2 cellular contexts compared by ENCODE assay signal in genomic region chr3:55006277-55006676, GRCh38.
TF ChIP-seq lines count a peak whose summit lies in the region.

No MANE protein-coding gene starts in this region.

TF ChIP-seq in GM23338, 12 proteins besides CTCF, POLR2A, EP300 and RAD21:
- TF ChIP-seq NANOG (IDR thresholded peaks at IDR 0.05; ENCODE audit: borderline replicate concordance) (no peak), EZH2 (IDR thresholded peaks at IDR 0.05; ENCODE audit: low read depth, unreplicated experiment) (no peak), EZH2phosphoT487 (IDR thresholded peaks at IDR 0.05; ENCODE audit: unreplicated experiment) (no peak), STAT1 (IDR thresholded peaks at IDR 0.05; ENCODE audit: unreplicated experiment) (no peak), ZNF331 (CRISPR knock-in tag; IDR thresholded peaks at IDR 0.05; ENCODE audit: low read depth) (no peak), ETS1 (IDR thresholded peaks at IDR 0.05) (no peak), CREB1 (CRISPR knock-in tag; IDR thresholded peaks at IDR 0.05; ENCODE audit: low read depth) (no peak), JUNB (IDR thresholded peaks at IDR 0.05; ENCODE audit: unreplicated experiment) (no peak), ZNF114 (CRISPR knock-in tag; IDR thresholded peaks at IDR 0.05) (no peak), POLR2AphosphoS5 (IDR thresholded peaks at IDR 0.05; ENCODE audit: low read depth) (no peak)
- TF ChIP-seq, protein P1, sequence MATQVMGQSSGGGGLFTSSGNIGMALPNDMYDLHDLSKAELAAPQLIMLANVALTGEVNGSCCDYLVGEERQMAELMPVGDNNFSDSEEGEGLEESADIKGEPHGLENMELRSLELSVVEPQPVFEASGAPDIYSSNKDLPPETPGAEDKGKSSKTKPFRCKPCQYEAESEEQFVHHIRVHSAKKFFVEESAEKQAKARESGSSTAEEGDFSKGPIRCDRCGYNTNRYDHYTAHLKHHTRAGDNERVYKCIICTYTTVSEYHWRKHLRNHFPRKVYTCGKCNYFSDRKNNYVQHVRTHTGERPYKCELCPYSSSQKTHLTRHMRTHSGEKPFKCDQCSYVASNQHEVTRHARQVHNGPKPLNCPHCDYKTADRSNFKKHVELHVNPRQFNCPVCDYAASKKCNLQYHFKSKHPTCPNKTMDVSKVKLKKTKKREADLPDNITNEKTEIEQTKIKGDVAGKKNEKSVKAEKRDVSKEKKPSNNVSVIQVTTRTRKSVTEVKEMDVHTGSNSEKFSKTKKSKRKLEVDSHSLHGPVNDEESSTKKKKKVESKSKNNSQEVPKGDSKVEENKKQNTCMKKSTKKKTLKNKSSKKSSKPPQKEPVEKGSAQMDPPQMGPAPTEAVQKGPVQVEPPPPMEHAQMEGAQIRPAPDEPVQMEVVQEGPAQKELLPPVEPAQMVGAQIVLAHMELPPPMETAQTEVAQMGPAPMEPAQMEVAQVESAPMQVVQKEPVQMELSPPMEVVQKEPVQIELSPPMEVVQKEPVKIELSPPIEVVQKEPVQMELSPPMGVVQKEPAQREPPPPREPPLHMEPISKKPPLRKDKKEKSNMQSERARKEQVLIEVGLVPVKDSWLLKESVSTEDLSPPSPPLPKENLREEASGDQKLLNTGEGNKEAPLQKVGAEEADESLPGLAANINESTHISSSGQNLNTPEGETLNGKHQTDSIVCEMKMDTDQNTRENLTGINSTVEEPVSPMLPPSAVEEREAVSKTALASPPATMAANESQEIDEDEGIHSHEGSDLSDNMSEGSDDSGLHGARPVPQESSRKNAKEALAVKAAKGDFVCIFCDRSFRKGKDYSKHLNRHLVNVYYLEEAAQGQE (IDR thresholded peaks at IDR 0.05; ENCODE audit: unreplicated experiment) = no peak
- TF ChIP-seq, protein P2, sequence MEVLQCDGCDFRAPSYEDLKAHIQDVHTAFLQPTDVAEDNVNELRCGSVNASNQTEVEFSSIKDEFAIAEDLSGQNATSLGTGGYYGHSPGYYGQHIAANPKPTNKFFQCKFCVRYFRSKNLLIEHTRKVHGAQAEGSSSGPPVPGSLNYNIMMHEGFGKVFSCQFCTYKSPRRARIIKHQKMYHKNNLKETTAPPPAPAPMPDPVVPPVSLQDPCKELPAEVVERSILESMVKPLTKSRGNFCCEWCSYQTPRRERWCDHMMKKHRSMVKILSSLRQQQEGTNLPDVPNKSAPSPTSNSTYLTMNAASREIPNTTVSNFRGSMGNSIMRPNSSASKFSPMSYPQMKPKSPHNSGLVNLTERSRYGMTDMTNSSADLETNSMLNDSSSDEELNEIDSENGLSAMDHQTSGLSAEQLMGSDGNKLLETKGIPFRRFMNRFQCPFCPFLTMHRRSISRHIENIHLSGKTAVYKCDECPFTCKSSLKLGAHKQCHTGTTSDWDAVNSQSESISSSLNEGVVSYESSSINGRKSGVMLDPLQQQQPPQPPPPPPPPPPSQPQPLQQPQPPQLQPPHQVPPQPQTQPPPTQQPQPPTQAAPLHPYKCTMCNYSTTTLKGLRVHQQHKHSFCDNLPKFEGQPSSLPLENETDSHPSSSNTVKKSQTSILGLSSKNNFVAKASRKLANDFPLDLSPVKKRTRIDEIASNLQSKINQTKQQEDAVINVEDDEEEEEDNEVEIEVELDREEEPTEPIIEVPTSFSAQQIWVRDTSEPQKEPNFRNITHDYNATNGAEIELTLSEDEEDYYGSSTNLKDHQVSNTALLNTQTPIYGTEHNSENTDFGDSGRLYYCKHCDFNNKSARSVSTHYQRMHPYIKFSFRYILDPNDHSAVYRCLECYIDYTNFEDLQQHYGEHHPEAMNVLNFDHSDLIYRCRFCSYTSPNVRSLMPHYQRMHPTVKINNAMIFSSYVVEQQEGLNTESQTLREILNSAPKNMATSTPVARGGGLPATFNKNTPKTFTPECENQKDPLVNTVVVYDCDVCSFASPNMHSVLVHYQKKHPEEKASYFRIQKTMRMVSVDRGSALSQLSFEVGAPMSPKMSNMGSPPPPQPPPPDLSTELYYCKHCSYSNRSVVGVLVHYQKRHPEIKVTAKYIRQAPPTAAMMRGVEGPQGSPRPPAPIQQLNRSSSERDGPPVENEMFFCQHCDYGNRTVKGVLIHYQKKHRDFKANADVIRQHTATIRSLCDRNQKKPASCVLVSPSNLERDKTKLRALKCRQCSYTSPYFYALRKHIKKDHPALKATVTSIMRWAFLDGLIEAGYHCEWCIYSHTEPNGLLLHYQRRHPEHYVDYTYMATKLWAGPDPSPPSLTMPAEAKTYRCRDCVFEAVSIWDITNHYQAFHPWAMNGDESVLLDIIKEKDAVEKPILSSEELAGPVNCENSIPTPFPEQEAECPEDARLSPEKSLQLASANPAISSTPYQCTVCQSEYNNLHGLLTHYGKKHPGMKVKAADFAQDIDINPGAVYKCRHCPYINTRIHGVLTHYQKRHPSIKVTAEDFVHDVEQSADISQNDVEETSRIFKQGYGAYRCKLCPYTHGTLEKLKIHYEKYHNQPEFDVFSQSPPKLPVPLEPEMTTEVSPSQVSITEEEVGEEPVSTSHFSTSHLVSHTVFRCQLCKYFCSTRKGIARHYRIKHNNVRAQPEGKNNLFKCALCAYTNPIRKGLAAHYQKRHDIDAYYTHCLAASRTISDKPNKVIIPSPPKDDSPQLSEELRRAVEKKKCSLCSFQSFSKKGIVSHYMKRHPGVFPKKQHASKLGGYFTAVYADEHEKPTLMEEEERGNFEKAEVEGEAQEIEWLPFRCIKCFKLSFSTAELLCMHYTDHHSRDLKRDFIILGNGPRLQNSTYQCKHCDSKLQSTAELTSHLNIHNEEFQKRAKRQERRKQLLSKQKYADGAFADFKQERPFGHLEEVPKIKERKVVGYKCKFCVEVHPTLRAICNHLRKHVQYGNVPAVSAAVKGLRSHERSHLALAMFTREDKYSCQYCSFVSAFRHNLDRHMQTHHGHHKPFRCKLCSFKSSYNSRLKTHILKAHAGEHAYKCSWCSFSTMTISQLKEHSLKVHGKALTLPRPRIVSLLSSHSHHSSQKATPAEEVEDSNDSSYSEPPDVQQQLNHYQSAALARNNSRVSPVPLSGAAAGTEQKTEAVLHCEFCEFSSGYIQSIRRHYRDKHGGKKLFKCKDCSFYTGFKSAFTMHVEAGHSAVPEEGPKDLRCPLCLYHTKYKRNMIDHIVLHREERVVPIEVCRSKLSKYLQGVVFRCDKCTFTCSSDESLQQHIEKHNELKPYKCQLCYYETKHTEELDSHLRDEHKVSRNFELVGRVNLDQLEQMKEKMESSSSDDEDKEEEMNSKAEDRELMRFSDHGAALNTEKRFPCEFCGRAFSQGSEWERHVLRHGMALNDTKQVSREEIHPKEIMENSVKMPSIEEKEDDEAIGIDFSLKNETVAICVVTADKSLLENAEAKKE (CRISPR knock-in tag; IDR thresholded peaks at IDR 0.05) = no peak

TF ChIP-seq in H1, 55 proteins besides CTCF, POLR2A, EP300 and RAD21:
- TF ChIP-seq KDM1A (IDR thresholded peaks at IDR 0.05; ENCODE audit: borderline replicate concordance, low read length) (no peak), SRF (IDR thresholded peaks at IDR 0.05; ENCODE audit: low read depth, low read length) (no peak), POLR2AphosphoS5 (IDR thresholded peaks at IDR 0.05; ENCODE audit: low read depth, low read length) (no peak), BRCA1 (IDR thresholded peaks at IDR 0.05; ENCODE audit: low read depth, low read length) (no peak), BCL11A (IDR thresholded peaks at IDR 0.05; ENCODE audit: low read depth in 2 of 2, low read length in 2 of 2) (no peak), RXRA (IDR thresholded peaks at IDR 0.05; ENCODE audit: insufficient read depth, low read depth, low read length) (no peak), SP2 (IDR thresholded peaks at IDR 0.05; ENCODE audit: low read length) (no peak), SIRT6 (IDR thresholded peaks at IDR 0.05; ENCODE audit: low read length) (no peak), MAFK (IDR thresholded peaks at IDR 0.05; ENCODE audit: low read depth, low read length) (no peak), FOSL1 (IDR thresholded peaks at IDR 0.05; ENCODE audit: insufficient read depth, low read depth, low read length) (no peak), CREB1 (IDR thresholded peaks at IDR 0.05) (no peak), TBP (IDR thresholded peaks at IDR 0.05; ENCODE audit: low read depth, low read length) (no peak), CEBPB (IDR thresholded peaks at IDR 0.05; ENCODE audit: low read depth, low read length) (no peak)
- TF ChIP-seq, protein P3, sequence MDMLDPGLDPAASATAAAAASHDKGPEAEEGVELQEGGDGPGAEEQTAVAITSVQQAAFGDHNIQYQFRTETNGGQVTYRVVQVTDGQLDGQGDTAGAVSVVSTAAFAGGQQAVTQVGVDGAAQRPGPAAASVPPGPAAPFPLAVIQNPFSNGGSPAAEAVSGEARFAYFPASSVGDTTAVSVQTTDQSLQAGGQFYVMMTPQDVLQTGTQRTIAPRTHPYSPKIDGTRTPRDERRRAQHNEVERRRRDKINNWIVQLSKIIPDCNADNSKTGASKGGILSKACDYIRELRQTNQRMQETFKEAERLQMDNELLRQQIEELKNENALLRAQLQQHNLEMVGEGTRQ (IDR thresholded peaks at IDR 0.05; ENCODE audit: low read length) = no peak
